Comparison of ENCODE assay signal across 12 cellular contexts in the genomic region with DNA sequence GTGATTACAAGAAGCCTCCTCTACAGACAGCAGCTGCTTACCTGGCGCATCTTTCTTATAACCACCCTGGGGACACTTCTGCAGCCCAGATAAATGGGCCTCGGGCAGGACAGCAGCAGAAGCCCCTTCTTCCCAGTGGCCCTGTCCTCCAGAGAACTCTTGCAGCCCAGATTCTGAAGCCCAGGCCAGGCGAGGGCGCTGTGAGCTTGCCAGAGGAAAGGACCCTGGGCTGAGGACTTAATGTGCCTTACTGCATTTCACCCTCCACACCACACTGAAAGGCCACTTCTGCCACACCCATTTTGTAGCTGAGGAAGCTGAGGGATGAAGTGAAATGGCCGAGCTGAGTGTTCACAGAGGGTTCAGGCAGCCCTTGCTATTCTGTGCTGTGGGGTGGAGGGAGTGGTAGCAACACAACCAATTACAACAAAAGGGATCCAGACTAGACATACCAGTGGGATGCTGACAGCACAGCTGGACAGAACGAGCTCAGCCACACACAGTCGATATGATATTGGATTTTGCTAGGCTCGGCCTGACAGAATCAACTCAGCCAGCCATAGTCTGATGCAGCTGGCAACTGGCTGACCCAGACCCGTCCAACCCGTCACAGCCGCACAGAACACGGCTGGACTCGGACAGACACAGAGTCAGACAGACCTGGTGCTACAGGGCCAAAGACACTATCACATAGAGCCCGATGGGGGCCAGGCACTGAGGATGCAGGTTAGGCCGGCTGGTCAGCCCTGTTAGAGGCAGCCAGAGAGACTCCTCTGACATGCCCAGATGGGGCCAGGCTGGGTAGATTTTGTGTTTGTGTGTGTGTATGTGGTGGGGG. TPM values are rescaled to one million over a fixed set of nuclear protein-coding genes. Genes with fewer than 3 reads are reported as not detected.
DNase-seq lines count a peak whose midpoint lies in the region; ATAC-seq and TF ChIP-seq lines count a peak whose summit lies in the region.
"Had no signal": no experiment of that assay in that cellular context is flagged by ENCODE, and none has a peak within 500 bp of the region (broad histone marks: within the 10 kb centered on the region; RNA-seq: fewer than 3 reads in every experiment).

No MANE protein-coding gene starts in this region.

- no peak overlapping the region for H3K27ac Mint-ChIP-seq in osteocyte (ENCODE audit: unreplicated experiment)

- H3K4me1 Mint-ChIP-seq in osteocyte (ENCODE audit: unreplicated experiment), result peaks cover 31% of the 10 kb centered on the region

- H3K36me3 Mint-ChIP-seq in osteocyte (ENCODE audit: unreplicated experiment), result no peaks in the 10 kb centered on the region

- ATAC-seq in HG03095 (IDR thresholded peaks at IDR 0.05; ENCODE audit: unreplicated experiment), result no peak

- DNase-seq in NK-92 treated with Interleukin-12 subunit alpha and Interleukin-12 subunit beta, amount 100 ng/mL, for 24 hours (lab: John Stamatoyannopoulos, UW), result peak; percentile 5
- DNase-seq in NK-92 (lab: John Stamatoyannopoulos, UW; ENCODE audit: unreplicated experiment) (no peak), NCI-H1694 treated with DMSO at 0.1 percent for 48 hours (lab: John Stamatoyannopoulos, UW) (peak; percentile 7), dermis blood vessel endothelial cell (peak; percentile 41), osteocyte (ENCODE audit: extremely low spot score, unreplicated experiment) (peak; percentile 79), activated gamma-delta T cell treated with Interleukin-2 at 50 U/mL for 16 hours (no peak), ACHN (no peak)
- DNase-seq: activated CD4-positive, alpha-beta T cell treated with anti-CD3 and anti-CD28 coated beads for 1 hour; C1 segment of cervical spinal cord; NCI-H1417 treated with DMSO at 0.1 percent for 48 hours had no signal

- peak; percentile 42 for TF ChIP-seq CTCF in osteocyte (IDR thresholded peaks at IDR 0.05)

- in situ Hi-C loops in ACHN (cut with HindIII; ENCODE audit: low pct_ligation_motif_present, low pct_unique_long_range_greater_than_20kb, low sequenced_read_pairs), result no loop called here

- no peak overlapping the region for H3K4me3 Mint-ChIP-seq in osteocyte (ENCODE audit: unreplicated experiment)
- H3K4me3 Mint-ChIP-seq: dendritic cell treated with granulocyte-macrophage colony-stimulating factor and Interleukin-4, amounts not matched to agents 40 ng/mL and 50 ng/mL, for 4 days had no signal

- no peaks in the 10 kb centered on the region for H3K27me3 Mint-ChIP-seq in osteocyte (ENCODE audit: unreplicated experiment)
- H3K27me3 Mint-ChIP-seq: dendritic cell treated with granulocyte-macrophage colony-stimulating factor and Interleukin-4, amounts not matched to agents 40 ng/mL and 50 ng/mL, for 4 days had no signal

- no peaks in the 10 kb centered on the region for H3K9me3 Mint-ChIP-seq in osteocyte (ENCODE audit: unreplicated experiment)
- H3K9me3 Mint-ChIP-seq: dendritic cell treated with granulocyte-macrophage colony-stimulating factor and Interleukin-4, amounts not matched to agents 40 ng/mL and 50 ng/mL, for 4 days had no signal

RNA-seq across cellular contexts. Expression of a gene that starts 7.3 kb away (rescaled TPM):
- 0.70 and 1.5 TPM in 2 replicates for total RNA-seq in dermis blood vessel endothelial cell
- total RNA-seq in osteocyte, result 0.51 TPM in 1 of 2 replicates, not detected in the other

RNA-seq across cellular contexts. Expression of a gene that starts 37.8 kb away (rescaled TPM):
- total RNA-seq in dermis blood vessel endothelial cell, result 7.3 and 10.6 TPM in 2 replicates
- total RNA-seq in osteocyte, result 13.6 and 14.4 TPM in 2 replicates

RNA-seq across cellular contexts. Expression of a gene that starts 47.5 kb away (rescaled TPM):
- total RNA-seq in dermis blood vessel endothelial cell (2.9 and 9.3 TPM in 2 replicates), osteocyte (not detected in 2 replicates)

Comparison
In these comparisons a context has a peak if more than half of its experiments do, and no peak if none do; other contexts are left out.
1. DNase-seq: peak in NK-92 treated with Interleukin-12 subunit alpha and Interleukin-12 subunit beta, amount 100 ng/mL, for 24 hours (single experiment), NCI-H1694 treated with DMSO at 0.1 percent for 48 hours (single experiment), dermis blood vessel endothelial cell (single experiment) and osteocyte (single experiment); none in NK-92 (single experiment), activated gamma-delta T cell treated with Interleukin-2 at 50 U/mL for 16 hours (single experiment) and ACHN (single experiment).